ENCODE assay signal across 8 cellular contexts in the genomic region with DNA sequence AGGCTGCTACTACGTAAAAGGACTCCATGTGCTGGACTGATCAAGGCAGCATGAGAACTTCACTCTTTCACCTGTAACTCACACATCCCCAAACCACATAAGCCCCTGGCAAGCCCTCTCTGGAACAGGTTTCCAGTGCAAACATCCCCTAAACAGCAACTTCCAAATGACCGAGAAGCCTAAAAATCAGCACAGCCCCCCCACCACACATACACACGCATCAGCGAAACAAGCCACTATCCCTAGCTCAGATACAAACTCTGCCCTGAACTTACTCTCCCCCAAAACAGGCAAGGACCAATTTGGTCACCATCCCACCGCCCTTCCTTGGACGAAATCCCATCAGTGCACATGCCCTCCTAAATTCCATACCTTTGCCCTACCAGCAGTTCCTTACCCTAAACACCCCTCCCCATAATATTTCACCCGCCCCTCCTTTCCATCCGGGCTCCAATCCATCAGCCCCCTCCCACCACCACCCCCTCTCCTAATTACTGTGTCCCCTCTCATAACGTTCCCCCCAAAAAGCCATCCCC. TPM values are rescaled to one million over a fixed set of nuclear protein-coding genes. Genes with fewer than 3 reads are reported as not detected.
A peak's percentile ranks its signal among the peaks of the same experiment; 100 is the strongest.
DNase-seq lines count a peak whose midpoint lies in the region; ATAC-seq and TF ChIP-seq lines count a peak whose summit lies in the region.

No MANE protein-coding gene starts in this region.

- TF ChIP-seq CTCF in Peyer's patch (IDR thresholded peaks at IDR 0.05) (no peak), colonic mucosa (IDR thresholded peaks at IDR 0.05) (no peak)

- H3K36me3 ChIP-seq in Peyer's patch (peaks cover 0 to 26% (median 0%) of the 10 kb centered on the region in 3 donors), colonic mucosa (no peaks in the 10 kb centered on the region), muscle layer of duodenum (ENCODE audit: control insufficient read depth in 1 of 2, insufficient read depth in 2 of 2, low read length in 2 of 2) (peaks cover 16 to 18% of the 10 kb centered on the region in 2 donors)

- DNase-seq in ELR (ENCODE audit: low read depth) (peak; percentile 30), Peyer's patch (no peak), colonic mucosa (no peak), NCI-H345 (lab: John Stamatoyannopoulos, UW) (no peak), NCI-H69 (lab: John Stamatoyannopoulos, UW) (no peak), NCI-H2227 treated with DMSO at 0.1 percent for 48 hours (lab: John Stamatoyannopoulos, UW) (no peak)

- H3K9ac ChIP-seq in colonic mucosa (ENCODE audit: low read depth in 2 of 2, low read length in 2 of 2) = peak overlapping the region; percentile 60 to 94

- H3K27me3 ChIP-seq in Peyer's patch = no peaks in the 10 kb centered on the region
- no peaks in the 10 kb centered on the region for H3K27me3 ChIP-seq in colonic mucosa
- H3K27me3 ChIP-seq in muscle layer of duodenum (ENCODE audit: low read depth, low read length) = no peaks in the 10 kb centered on the region

- ATAC-seq in HG02610 (IDR thresholded peaks at IDR 0.05; ENCODE audit: unreplicated experiment) = no peak

- intact Hi-C loops in colonic mucosa (cut with DNase I) = no loop called here

- H3K4me3 ChIP-seq in Peyer's patch (peak overlapping the region; percentile 83 to 97 (median 89)), colonic mucosa (peak overlapping the region; percentile 67), muscle layer of duodenum (ENCODE audit: low read depth in 1 of 2, low read length in 2 of 2) (peak overlapping the region; percentile 77 to 90)

- H3K9me3 ChIP-seq in Peyer's patch (no peaks in the 10 kb centered on the region), colonic mucosa (no peaks in the 10 kb centered on the region), muscle layer of duodenum (ENCODE audit: control insufficient read depth in 1 of 2, low read length in 2 of 2) (no peaks in the 10 kb centered on the region)

- H3K4me1 ChIP-seq in Peyer's patch (peaks cover 0 to 34% (median 6%) of the 10 kb centered on the region in 4 donors), colonic mucosa (no peaks in the 10 kb centered on the region), muscle layer of duodenum (ENCODE audit: control insufficient read depth in 1 of 2, insufficient read depth in 2 of 2, low read length in 2 of 2) (peaks cover 4 to 13% of the 10 kb centered on the region in 2 donors)

- TF ChIP-seq POLR2A in Peyer's patch (IDR thresholded peaks at IDR 0.05) = no peak

- H3K27ac ChIP-seq in Peyer's patch = peak overlapping the region; percentile 90 to 98 (median 96)
- H3K27ac ChIP-seq in colonic mucosa = peak overlapping the region; percentile 91
- peak overlapping the region; percentile 78 for H3K27ac ChIP-seq in muscle layer of duodenum (ENCODE audit: low read length)

RNA-seq across cellular contexts. Expression of a gene that starts 0.7 kb away (rescaled TPM):
- total RNA-seq in Peyer's patch = 10 to 100 TPM; 10.7 to 28.4 (median 26.1) TPM
- total RNA-seq in colonic mucosa = 10 to 100 TPM; 60.9 to 74.3 TPM

RNA-seq across cellular contexts. Expression of a gene that starts 4.8 kb away (rescaled TPM):
- 10 to 100 TPM in 3 of 4 donors, 1 to 10 TPM in 1; 8.3 to 48.9 (median 33.8) TPM for total RNA-seq in Peyer's patch
- total RNA-seq in colonic mucosa = 10 to 100 TPM; 28.3 to 44.7 TPM

RNA-seq across cellular contexts. Expression of a gene that starts 51.0 kb away (rescaled TPM):
- 10 to 100 TPM in 3 of 4 donors, 1 to 10 TPM in 1; 8.3 to 20.9 (median 17.5) TPM for total RNA-seq in Peyer's patch
- 10 to 100 TPM; 26.8 to 33.7 TPM for total RNA-seq in colonic mucosa

RNA-seq across cellular contexts. Expression of a gene that starts 57.7 kb away (rescaled TPM):
- total RNA-seq in Peyer's patch (10 to 100 TPM; 42.4 to 71.0 (median 48.4) TPM), colonic mucosa (10 to 100 TPM; 19.0 to 26.6 TPM)
